In the genomic region with DNA sequence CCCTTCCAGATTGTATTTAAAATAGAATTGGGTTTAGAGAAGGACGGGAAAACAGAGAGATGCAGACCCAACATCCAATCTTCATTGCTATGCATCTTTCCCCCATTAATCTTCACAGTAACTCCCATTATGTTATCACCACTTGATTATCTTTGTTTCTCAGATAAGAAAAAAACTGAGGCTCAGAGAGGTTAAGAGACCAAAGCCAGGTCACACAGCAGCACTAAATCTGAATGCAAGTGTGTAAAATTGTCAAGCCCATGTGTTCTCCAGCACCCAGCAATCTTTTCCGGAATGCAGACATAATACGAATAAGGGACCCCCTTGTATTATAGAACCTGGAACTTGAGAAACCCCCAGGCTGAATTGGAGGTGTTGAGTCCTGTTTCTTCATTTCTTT, we compare ENCODE assay signal across 1 cellular context.
TF ChIP-seq lines count a peak whose summit lies in the region.

No MANE protein-coding gene starts in this region.

TF ChIP-seq in GM23338, 12 proteins besides CTCF, POLR2A, EP300 and RAD21 (continued from another document):
- TF ChIP-seq, protein P1, sequence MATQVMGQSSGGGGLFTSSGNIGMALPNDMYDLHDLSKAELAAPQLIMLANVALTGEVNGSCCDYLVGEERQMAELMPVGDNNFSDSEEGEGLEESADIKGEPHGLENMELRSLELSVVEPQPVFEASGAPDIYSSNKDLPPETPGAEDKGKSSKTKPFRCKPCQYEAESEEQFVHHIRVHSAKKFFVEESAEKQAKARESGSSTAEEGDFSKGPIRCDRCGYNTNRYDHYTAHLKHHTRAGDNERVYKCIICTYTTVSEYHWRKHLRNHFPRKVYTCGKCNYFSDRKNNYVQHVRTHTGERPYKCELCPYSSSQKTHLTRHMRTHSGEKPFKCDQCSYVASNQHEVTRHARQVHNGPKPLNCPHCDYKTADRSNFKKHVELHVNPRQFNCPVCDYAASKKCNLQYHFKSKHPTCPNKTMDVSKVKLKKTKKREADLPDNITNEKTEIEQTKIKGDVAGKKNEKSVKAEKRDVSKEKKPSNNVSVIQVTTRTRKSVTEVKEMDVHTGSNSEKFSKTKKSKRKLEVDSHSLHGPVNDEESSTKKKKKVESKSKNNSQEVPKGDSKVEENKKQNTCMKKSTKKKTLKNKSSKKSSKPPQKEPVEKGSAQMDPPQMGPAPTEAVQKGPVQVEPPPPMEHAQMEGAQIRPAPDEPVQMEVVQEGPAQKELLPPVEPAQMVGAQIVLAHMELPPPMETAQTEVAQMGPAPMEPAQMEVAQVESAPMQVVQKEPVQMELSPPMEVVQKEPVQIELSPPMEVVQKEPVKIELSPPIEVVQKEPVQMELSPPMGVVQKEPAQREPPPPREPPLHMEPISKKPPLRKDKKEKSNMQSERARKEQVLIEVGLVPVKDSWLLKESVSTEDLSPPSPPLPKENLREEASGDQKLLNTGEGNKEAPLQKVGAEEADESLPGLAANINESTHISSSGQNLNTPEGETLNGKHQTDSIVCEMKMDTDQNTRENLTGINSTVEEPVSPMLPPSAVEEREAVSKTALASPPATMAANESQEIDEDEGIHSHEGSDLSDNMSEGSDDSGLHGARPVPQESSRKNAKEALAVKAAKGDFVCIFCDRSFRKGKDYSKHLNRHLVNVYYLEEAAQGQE (IDR thresholded peaks at IDR 0.05; ENCODE audit: unreplicated experiment): no peak
